ENCODE assay signal across 8 cellular contexts in the genomic region with DNA sequence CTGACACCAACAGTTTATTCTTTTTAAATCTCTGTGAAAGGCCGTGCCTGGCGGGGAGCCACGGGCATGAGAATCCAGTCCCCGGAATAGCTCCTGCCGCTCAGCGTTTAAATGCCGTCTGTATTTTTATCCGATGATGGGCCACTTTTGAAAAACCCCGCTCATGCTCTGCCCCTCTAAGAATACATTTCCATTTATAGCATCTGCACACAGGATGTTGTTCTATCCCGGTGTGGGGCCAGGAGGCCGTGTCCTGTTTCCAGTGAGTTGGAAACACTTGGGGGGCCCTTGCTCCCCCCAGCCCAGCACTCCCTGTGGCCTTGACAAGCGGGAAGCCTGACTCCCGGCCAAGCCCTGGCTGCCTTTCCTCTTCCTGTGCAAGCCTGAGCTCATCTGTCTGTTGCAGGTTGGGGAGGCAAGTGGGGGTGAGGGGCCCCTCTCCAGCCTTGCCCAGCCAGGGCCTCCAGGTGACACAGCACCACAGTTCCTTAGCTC. TPM values are rescaled to one million over a fixed set of nuclear protein-coding genes. Genes with fewer than 3 reads are reported as not detected.
A peak's percentile ranks its signal among the peaks of the same experiment; 100 is the strongest.
DNase-seq lines count a peak whose midpoint lies in the region; ATAC-seq and TF ChIP-seq lines count a peak whose summit lies in the region.
"Had no signal": no experiment of that assay in that cellular context is flagged by ENCODE, and none has a peak within 500 bp of the region (broad histone marks: within the 10 kb centered on the region; RNA-seq: fewer than 3 reads in every experiment).

No MANE protein-coding gene starts in this region.

- no peaks in the 10 kb centered on the region for H3K36me3 ChIP-seq in urinary bladder (ENCODE audit: insufficient read depth)

- no peak for ATAC-seq in HG03159 (IDR thresholded peaks at IDR 0.05; ENCODE audit: unreplicated experiment)
- ATAC-seq in GM19351 (IDR thresholded peaks at IDR 0.05; ENCODE audit: unreplicated experiment): no peak

- no peak overlapping the region for H3K4me3 Mint-ChIP-seq in glutamatergic neuron (ENCODE audit: unreplicated experiment)
- H3K4me3 Mint-ChIP-seq in neural crest cell: peak overlapping the region; percentile 7
- H3K4me3 Mint-ChIP-seq: activated CD4-positive, alpha-beta memory T cell treated with anti-CD3 and anti-CD28 coated beads for 36 hours had no signal

- no peak for TF ChIP-seq CTCF in glutamatergic neuron (IDR thresholded peaks at IDR 0.05; ENCODE audit: partially characterized antibody, unreplicated experiment)
- no peak for TF ChIP-seq CTCF in neural crest cell (conservative IDR thresholded peaks at IDR 0.05)

- peaks cover 10% of the 10 kb centered on the region for H3K27me3 Mint-ChIP-seq in glutamatergic neuron (ENCODE audit: unreplicated experiment)
- no peaks in the 10 kb centered on the region for H3K27me3 Mint-ChIP-seq in neural crest cell (ENCODE audit: low read depth)
- H3K27me3 Mint-ChIP-seq: activated CD4-positive, alpha-beta memory T cell treated with anti-CD3 and anti-CD28 coated beads for 36 hours had no signal

- H3K9me3 Mint-ChIP-seq in glutamatergic neuron (ENCODE audit: unreplicated experiment) (peaks cover 11% of the 10 kb centered on the region), neural crest cell (no peaks in the 10 kb centered on the region)
- H3K9me3 Mint-ChIP-seq: activated CD4-positive, alpha-beta memory T cell treated with anti-CD3 and anti-CD28 coated beads for 36 hours had no signal

- H3K27ac Mint-ChIP-seq in glutamatergic neuron (ENCODE audit: unreplicated experiment) (peak overlapping the region; percentile 2), neural crest cell (ENCODE audit: unreplicated experiment) (no peak overlapping the region)
- H3K27ac Mint-ChIP-seq: activated CD4-positive, alpha-beta memory T cell treated with anti-CD3 and anti-CD28 coated beads for 36 hours had no signal

- H3K36me3 Mint-ChIP-seq in glutamatergic neuron (ENCODE audit: unreplicated experiment) (no peaks in the 10 kb centered on the region), neural crest cell (ENCODE audit: low read depth) (no peaks in the 10 kb centered on the region)
- H3K36me3 Mint-ChIP-seq: activated CD4-positive, alpha-beta memory T cell treated with anti-CD3 and anti-CD28 coated beads for 36 hours had no signal

- H3K4me1 ChIP-seq in urinary bladder (ENCODE audit: insufficient read depth): no peaks in the 10 kb centered on the region

- peaks cover 41% of the 10 kb centered on the region for H3K4me1 Mint-ChIP-seq in glutamatergic neuron (ENCODE audit: low read depth, unreplicated experiment)
- peaks cover 39% of the 10 kb centered on the region for H3K4me1 Mint-ChIP-seq in neural crest cell

- DNase-seq in glutamatergic neuron (no peak), neural crest cell (ENCODE audit: low read depth, low spot score) (no peak)
- DNase-seq in activated CD4-positive, CD25-positive, alpha-beta regulatory T cell (lab: John Stamatoyannopoulos, UW): no peak
- DNase-seq: activated CD4-positive, alpha-beta memory T cell treated with anti-CD3 and anti-CD28 coated beads for 36 hours had no signal

- H3K4me3 ChIP-seq in urinary bladder (ENCODE audit: low read depth, low read length): no peak overlapping the region

- H3K27ac ChIP-seq in angular gyrus (ENCODE audit: low read depth, low read length): peak overlapping the region; percentile 93
- peak overlapping the region; percentile 72 for H3K27ac ChIP-seq in urinary bladder (ENCODE audit: low read depth)

- 15% methylated on average over 13 of the region's 13 CpGs for WGBS in urinary bladder

RNA-seq across cellular contexts. Expression of gene ERGIC1, which starts 39.0 kb away (rescaled TPM):
- total RNA-seq in glutamatergic neuron (ENCODE audit: unreplicated experiment): 76.2 TPM
- 106 and 108 TPM in 2 replicates for total RNA-seq in neural crest cell
- total RNA-seq in urinary bladder: 68.5 TPM
- 103 TPM for polyA plus RNA-seq in urinary bladder
